Comparison of ENCODE assay signal across 17 cellular contexts in genomic region chr10:50379652-50380051, GRCh38.
"Had no signal": no experiment of that assay in that cellular context is flagged by ENCODE, and none has a peak within 500 bp of the region (broad histone marks: within the 10 kb centered on the region; RNA-seq: fewer than 3 reads in every experiment).

No MANE protein-coding gene starts in this region.

- H3K9me3 Mint-ChIP-seq: activated naive CD8-positive, alpha-beta T cell treated with anti-CD3 and anti-CD28 coated beads, Interleukin-2, amount 50 U/mL, for 24 hours; naive thymus-derived CD4-positive, alpha-beta T cell had no signal

- H3K4me3 ChIP-seq: cardiac muscle cell, coronary artery, lower lobe of right lung, skin epidermis had no signal

- ATAC-seq: activated CD4-positive, CD25-positive, alpha-beta regulatory T cell treated with anti-CD3 and anti-CD28 coated beads, Interleukin-2, amount 50 U/mL, for 24 hours; activated naive CD8-positive, alpha-beta T cell treated with anti-CD3 and anti-CD28 coated beads, Interleukin-2, amount 50 U/mL, for 24 hours; naive thymus-derived CD4-positive, alpha-beta T cell; SK-N-SH treated with all-trans-retinoic acid at 6 μM for 48 hours had no signal

- H3K27ac Mint-ChIP-seq: activated naive CD8-positive, alpha-beta T cell treated with anti-CD3 and anti-CD28 coated beads, Interleukin-2, amount 50 U/mL, for 24 hours had no signal

- H3K4me3 Mint-ChIP-seq: activated naive CD8-positive, alpha-beta T cell treated with anti-CD3 and anti-CD28 coated beads, Interleukin-2, amount 50 U/mL, for 24 hours; naive thymus-derived CD4-positive, alpha-beta T cell had no signal

- H3K27me3 ChIP-seq: cardiac muscle cell had no signal

- H3K27ac ChIP-seq: cardiac muscle cell, coronary artery, lower lobe of right lung had no signal

- DNase-seq: activated CD4-positive, alpha-beta T cell treated with anti-CD3 and anti-CD28 coated beads, Interleukin-2, amount 50 U/mL, for 48 hours; activated gamma-delta T cell treated with Interleukin-2 at 50 U/mL for 16 hours; activated naive CD8-positive, alpha-beta T cell treated with anti-CD3 and anti-CD28 coated beads, Interleukin-2, amount 50 U/mL, for 24 hours; activated T-cell treated with anti-CD3 and anti-CD28 coated beads, Interleukin-2, amount 50 U/mL, for 48 hours; effector memory CD4-positive, alpha-beta T cell; erythroblast; hippocampal formation; kidney glomerular epithelial cell; lower lobe of right lung; naive thymus-derived CD4-positive, alpha-beta T cell; posterior cingulate gyrus; trophoblast cell had no signal

- H3K27me3 Mint-ChIP-seq: activated naive CD8-positive, alpha-beta T cell treated with anti-CD3 and anti-CD28 coated beads, Interleukin-2, amount 50 U/mL, for 24 hours; naive thymus-derived CD4-positive, alpha-beta T cell had no signal

- H3K9me3 ChIP-seq: lower lobe of right lung had no signal
